ENCODE assay signal across 11 cellular contexts in the genomic region with DNA sequence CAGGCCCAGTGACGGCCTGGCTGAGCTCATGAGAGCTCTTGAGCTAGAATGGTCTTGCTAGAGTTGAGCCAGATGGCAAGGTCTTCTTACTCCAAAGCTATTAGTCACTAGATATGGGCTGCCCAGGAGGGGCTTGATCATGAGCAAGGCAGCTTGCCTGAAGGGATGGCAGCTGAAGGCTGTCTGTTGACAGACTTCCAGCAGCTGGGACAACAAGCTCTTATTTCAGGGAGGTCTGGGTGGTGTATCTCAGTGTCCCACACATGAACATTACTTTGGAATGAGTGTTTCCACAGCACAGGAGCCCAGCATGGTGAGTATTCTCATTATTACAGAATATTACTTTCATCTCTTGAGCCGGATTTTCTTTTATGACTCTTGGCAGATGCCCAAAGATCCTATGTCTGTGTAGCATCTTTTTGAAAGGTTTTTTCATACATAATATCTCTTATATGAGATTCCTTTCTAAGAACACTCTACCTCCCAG.
DNase-seq lines count a peak whose midpoint lies in the region; ATAC-seq and TF ChIP-seq lines count a peak whose summit lies in the region.
"Had no signal": no experiment of that assay in that cellular context is flagged by ENCODE, and none has a peak within 500 bp of the region (broad histone marks: within the 10 kb centered on the region; RNA-seq: fewer than 3 reads in every experiment).

No MANE protein-coding gene starts in this region.

- no peak for TF ChIP-seq CTCF in fibroblast of pulmonary artery (IDR thresholded peaks at IDR 0.05; ENCODE audit: low read length, missing control alignments)

- H3K9me3 ChIP-seq in skeletal muscle satellite cell (replicated peaks; ENCODE audit: low read length) = no peaks in the 10 kb centered on the region
- H3K9me3 ChIP-seq: neutrophil had no signal

- no peaks in the 10 kb centered on the region for H3K36me3 ChIP-seq in skeletal muscle satellite cell (ENCODE audit: insufficient read depth, low read length)
- H3K36me3 ChIP-seq: neutrophil had no signal

- no peak overlapping the region for H3K4me3 ChIP-seq in fibroblast of pulmonary artery (replicated peaks; ENCODE audit: low read depth, low read length)
- no peak overlapping the region for H3K4me3 ChIP-seq in skeletal muscle satellite cell (ENCODE audit: low read length)

- H3K27me3 ChIP-seq in skeletal muscle satellite cell (ENCODE audit: control insufficient read depth, insufficient read depth, low read length) = no peaks in the 10 kb centered on the region
- H3K27me3 ChIP-seq: neutrophil had no signal

- peaks cover 50% of the 10 kb centered on the region for H3K4me1 ChIP-seq in skeletal muscle satellite cell (ENCODE audit: control insufficient read depth, insufficient read depth, low read length)

- no peak for ATAC-seq in HG03520 (IDR thresholded peaks at IDR 0.05; ENCODE audit: unreplicated experiment)

- peak overlapping the region; percentile 38 for H3K4me2 ChIP-seq in skeletal muscle satellite cell (ENCODE audit: low read length)

- peak overlapping the region; percentile 61 for H3K9ac ChIP-seq in skeletal muscle satellite cell (ENCODE audit: low read depth, low read length)

- DNase-seq in NCI-H1092 treated with DMSO at 0.1 percent for 48 hours (lab: John Stamatoyannopoulos, UW) (peak; percentile 54), NCI-H1092 (lab: John Stamatoyannopoulos, UW) (no peak), NCI-H82 (lab: John Stamatoyannopoulos, UW) (peak; percentile 88), fibroblast of pulmonary artery (ENCODE audit: low read depth) (peak; percentile 74), dermis blood vessel endothelial cell (no peak), NCI-H1436 treated with DMSO at 0.1 percent for 48 hours (lab: John Stamatoyannopoulos, UW) (no peak)
- DNase-seq: activated B cell treated with CpG ODN at 0.5 μM for 24 hours; activated naive CD4-positive, alpha-beta T cell treated with anti-CD3 and anti-CD28 coated beads, Interleukin-2, amount 50 U/mL, for 16 hours had no signal

Comparison
In these comparisons a context has a peak if more than half of its experiments do, and no peak if none do; other contexts are left out.
1. DNase-seq: peak in NCI-H1092 treated with DMSO at 0.1 percent for 48 hours (single experiment), NCI-H82 (single experiment) and fibroblast of pulmonary artery (single experiment); none in NCI-H1092 (single experiment), dermis blood vessel endothelial cell (single experiment) and NCI-H1436 treated with DMSO at 0.1 percent for 48 hours (single experiment).